In the genomic region with DNA sequence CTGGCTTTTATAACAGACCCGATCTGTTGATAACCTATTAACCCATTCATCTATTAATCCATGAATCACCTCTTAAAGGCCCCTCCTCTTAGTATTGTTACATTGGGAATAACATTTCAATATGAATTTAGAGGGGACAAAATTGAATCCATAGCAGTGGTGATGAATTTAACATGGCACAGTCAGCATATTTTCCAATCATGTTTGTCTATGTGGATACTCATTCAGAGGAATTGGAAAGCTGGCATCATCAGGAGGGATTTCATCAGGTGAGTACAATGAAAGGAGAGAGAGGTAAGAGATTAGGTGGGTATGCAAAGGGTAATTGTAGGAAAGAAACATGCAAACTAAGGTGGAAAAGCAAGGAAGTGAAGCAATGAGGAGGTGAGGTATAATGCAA, we compare ENCODE assay signal across 1 cellular context.
TF ChIP-seq lines count a peak whose summit lies in the region.

No MANE protein-coding gene starts in this region.

TF ChIP-seq in IMR-90, 13 proteins besides CTCF, POLR2A, EP300 and RAD21 (continued from another document):
- TF ChIP-seq USF2 (IDR thresholded peaks at IDR 0.05; ENCODE audit: low read depth, low read length) (no peak), MAZ (IDR thresholded peaks at IDR 0.05; ENCODE audit: borderline replicate concordance, low read depth, low read length) (no peak), CHD1 (IDR thresholded peaks at IDR 0.05; ENCODE audit: low read depth, low read length) (no peak), FOS (IDR thresholded peaks at IDR 0.05; ENCODE audit: low read depth, low read length) (no peak), NFE2L2 (IDR thresholded peaks at IDR 0.05; ENCODE audit: low read depth, low read length) (no peak)
